8 cellular contexts compared by ENCODE assay signal in the genomic region with DNA sequence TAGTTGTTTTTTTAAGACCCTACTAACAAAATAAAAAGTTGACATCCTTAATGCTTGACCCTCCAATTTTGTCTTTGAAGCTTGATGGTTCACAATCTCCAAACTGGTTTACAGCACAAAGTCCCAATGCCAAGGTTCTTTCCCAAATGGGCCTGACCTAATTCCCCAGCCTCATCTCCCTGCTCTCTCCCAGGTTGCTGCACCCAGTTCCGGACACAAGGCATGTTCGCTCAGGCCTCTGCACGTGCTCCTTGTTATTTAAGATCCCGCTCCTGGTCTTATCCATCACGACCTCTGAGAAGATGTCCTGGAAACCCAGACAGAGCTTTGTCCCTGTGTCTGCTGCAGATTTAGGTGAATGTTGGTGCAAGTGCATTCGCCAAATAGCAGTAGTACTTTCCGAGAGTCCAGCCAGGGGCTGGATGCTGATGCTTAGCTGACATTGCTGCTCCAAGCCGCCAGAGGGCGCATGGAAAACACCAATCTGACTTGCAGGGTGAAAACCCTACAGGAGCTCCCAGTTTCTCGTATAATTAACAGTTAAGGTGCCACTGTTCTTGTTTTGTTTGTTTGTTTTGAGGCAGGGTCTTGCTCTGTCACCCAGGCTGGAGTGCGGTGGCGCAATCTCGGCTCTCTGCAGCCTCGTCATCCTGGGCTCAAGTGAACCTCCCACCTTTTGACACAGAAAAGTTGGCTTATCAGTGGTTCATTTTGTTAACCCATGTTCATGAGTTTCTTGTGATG. TPM values are rescaled to one million over a fixed set of nuclear protein-coding genes. Genes with fewer than 3 reads are reported as not detected.
DNase-seq lines count a peak whose midpoint lies in the region; ATAC-seq, FAIRE-seq and TF ChIP-seq lines count a peak whose summit lies in the region.

No MANE protein-coding gene starts in this region.

- intact Hi-C loops in pancreas (cut with DNase I), result loop anchor here (5.0 to 10.0 kb wide), 3 partner anchors 70 to 208 kb away; no protein-coding TSS in a partner anchor

- FAIRE-seq in frontal cortex (lab: Jason Lieb, UNC) (no peak), pancreas (lab: Jason Lieb, UNC) (no peak)

- TF ChIP-seq CTCF in pancreas (IDR thresholded peaks at IDR 0.05) (peak; percentile 87 to 96 (median 92)), tibial nerve (IDR thresholded peaks at IDR 0.05) (peak; percentile 89 to 97 (median 92))

- no peaks in the 10 kb centered on the region for H3K4me1 ChIP-seq in SJCRH30
- H3K4me1 ChIP-seq in pancreas, result no peaks in the 10 kb centered on the region
- peaks cover 0 to 5% (median 0%) of the 10 kb centered on the region in 4 donors for H3K4me1 ChIP-seq in tibial nerve

- H3K36me3 ChIP-seq in SJCRH30 (no peaks in the 10 kb centered on the region), pancreas (no peaks in the 10 kb centered on the region), tibial nerve (no peaks in the 10 kb centered on the region)

- 23 to 24% methylated on average over 14 of the region's 14 CpGs for WGBS in pancreas, 2 donors
- 25 to 28% methylated on average over 14 of the region's 14 CpGs for WGBS in tibial nerve, 2 donors

- peak; percentile 73 for DNase-seq in EL
- peak; percentile 66 for DNase-seq in LHCN-M2 (ENCODE audit: low read depth)
- DNase-seq in SJCRH30, result peak; percentile 42 to 81
- DNase-seq in activated effector memory CD4-positive, alpha-beta T cell treated with anti-CD3 and anti-CD28 coated beads, Interleukin-2, amount 50 U/mL, for 16 hours, result peak; percentile 93
- DNase-seq in frontal cortex (ENCODE audit: low spot score in 2 of 2), result peak; percentile 69 to 79
- DNase-seq in pancreas, result peak; percentile 55 to 90 (median 80)
- peak; percentile 55 to 72 for DNase-seq in tibial nerve (ENCODE audit: low spot score in 2 of 2)

- no peak overlapping the region for H3K4me3 ChIP-seq in SJCRH30
- no peak overlapping the region for H3K4me3 ChIP-seq in pancreas
- no peak overlapping the region for H3K4me3 ChIP-seq in tibial nerve

- TF ChIP-seq EP300 in tibial nerve (IDR thresholded peaks at IDR 0.05), result peak in 1 of 2 donors; percentile 15

- no peak overlapping the region for H3K27ac ChIP-seq in SJCRH30
- H3K27ac ChIP-seq in pancreas, result no peak overlapping the region
- no peak overlapping the region for H3K27ac ChIP-seq in tibial nerve

- ATAC-seq in pancreas (peak; percentile 90 to 98 (median 95)), GM21723 (IDR thresholded peaks at IDR 0.05; ENCODE audit: unreplicated experiment) (no peak)

- no peak for TF ChIP-seq POLR2A in tibial nerve (IDR thresholded peaks at IDR 0.05)

- H3K27me3 ChIP-seq in SJCRH30, result no peaks in the 10 kb centered on the region
- H3K27me3 ChIP-seq in pancreas, result no peaks in the 10 kb centered on the region
- no peaks in the 10 kb centered on the region for H3K27me3 ChIP-seq in tibial nerve

- no peaks in the 10 kb centered on the region for H3K9me3 ChIP-seq in SJCRH30 (replicated peaks)
- H3K9me3 ChIP-seq in pancreas, result no peaks in the 10 kb centered on the region
- H3K9me3 ChIP-seq in tibial nerve, result no peaks in the 10 kb centered on the region

RNA-seq across cellular contexts. Expression of gene LYPD3, which starts 18.5 kb away (rescaled TPM):
- total RNA-seq in LHCN-M2 (2014; rRNA removed), result 0.17 TPM in 1 of 2 replicates, not detected in the other
- polyA plus RNA-seq in LHCN-M2 (2012), result 0.67 TPM
- not detected in 2 replicates for total RNA-seq in SJCRH30 (2014; rRNA removed; shearing (Covaris generic))
- total RNA-seq in frontal cortex, result under 0.01 TPM
- total RNA-seq in pancreas, result under 1 TPM; 0.20 to 0.53 (median 0.31) TPM
- polyA plus RNA-seq in pancreas, result 1 to 10 TPM in 1 of 2 donors, under 1 TPM in 1; 0.38 to 1.7 TPM
- under 1 TPM in 2 of 4 donors, not detected in 2; 0.42 to 0.44 TPM for total RNA-seq in tibial nerve

RNA-seq across cellular contexts. Expression of gene TEX101, which starts 32.2 kb away (rescaled TPM):
- total RNA-seq in LHCN-M2 (2014; rRNA removed) (not detected in 2 replicates), frontal cortex (not detected), pancreas (not detected), tibial nerve (not detected)
- polyA plus RNA-seq in LHCN-M2 (2012), result not detected
- total RNA-seq in SJCRH30 (2014; rRNA removed; shearing (Covaris generic)), result not detected in 2 replicates
- polyA plus RNA-seq in pancreas, result not detected

RNA-seq across cellular contexts. Expression of gene PHLDB3, which starts 57.6 kb away (rescaled TPM):
- total RNA-seq in LHCN-M2 (2014; rRNA removed), result 7.9 and 10.0 TPM in 2 replicates
- polyA plus RNA-seq in LHCN-M2 (2012), result 5.0 TPM
- total RNA-seq in SJCRH30 (2014; rRNA removed; shearing (Covaris generic)), result 4.4 and 5.2 TPM in 2 replicates
- 1.2 TPM for total RNA-seq in frontal cortex
- 10 to 100 TPM in 2 of 6 donors, 1 to 10 TPM in 4; 7.2 to 12.8 (median 9.5) TPM for total RNA-seq in pancreas
- polyA plus RNA-seq in pancreas, result 10 to 100 TPM; 22.3 to 33.7 TPM
- 10 to 100 TPM in 3 of 4 donors, 1 to 10 TPM in 1; 9.8 to 25.5 (median 16.3) TPM for total RNA-seq in tibial nerve
